37 cellular contexts compared by ENCODE assay signal in the genomic region with DNA sequence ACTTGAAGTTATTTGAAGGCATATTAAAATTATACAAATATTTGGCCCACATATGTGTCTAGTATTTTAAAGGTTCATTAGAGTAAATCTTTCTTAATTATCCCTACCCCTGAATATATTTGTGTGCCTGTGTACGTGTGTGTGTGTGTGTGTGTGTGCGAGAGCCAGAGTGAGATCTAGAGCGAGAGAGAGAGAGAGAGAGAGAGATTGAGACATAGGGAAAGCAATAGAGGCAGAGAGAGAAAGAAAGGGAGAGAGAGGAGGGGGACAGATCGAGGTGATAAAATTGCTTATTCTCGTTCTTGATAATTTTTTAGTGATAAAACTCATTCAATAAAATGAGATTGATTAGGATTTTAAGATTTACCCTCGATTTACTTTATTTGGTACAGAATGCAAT. TPM values are rescaled to one million over a fixed set of nuclear protein-coding genes. Genes with fewer than 3 reads are reported as not detected.
"Had no signal": no experiment of that assay in that cellular context is flagged by ENCODE, and none has a peak within 500 bp of the region (broad histone marks: within the 10 kb centered on the region; RNA-seq: fewer than 3 reads in every experiment).

No MANE protein-coding gene starts in this region.

- H3K36me3 ChIP-seq: MG63 had no signal

- H3K9ac ChIP-seq: KMS-11 had no signal

- H3K4me3 ChIP-seq: MG63 had no signal

- H3K27me3 ChIP-seq: MG63 had no signal

- DNase-seq: Kasumi-1, MG63, MM.1S, MV-4-11, NCI-H1048, NCI-H1092, NCI-H1092 treated with DMSO at 0.1 percent for 48 hours, NCI-H1105, NCI-H1105 treated with DMSO at 0.1 percent for 48 hours, NCI-H1417, NCI-H1417 treated with DMSO at 0.1 percent for 48 hours, NCI-H1436, NCI-H1436 treated with DMSO at 0.1 percent for 48 hours, NCI-H146, NCI-H1694, NCI-H1694 treated with DMSO at 0.1 percent for 48 hours, NCI-H187, NCI-H187 treated with DMSO at 0.1 percent for 48 hours, NCI-H1930, NCI-H2029, NCI-H2029 treated with DMSO at 0.1 percent for 48 hours, NCI-H2081, NCI-H2081 treated with DMSO at 0.1 percent for 48 hours, NCI-H2107, NCI-H2171, NCI-H2171 treated with DMSO at 0.1 percent for 48 hours, NCI-H2227 treated with DMSO at 0.1 percent for 48 hours, NCI-H226, NCI-H345, NCI-H446, NCI-H446 treated with DMSO at 0.1 percent for 48 hours, NCI-H510A, NCI-H510A treated with DMSO at 0.1 percent for 48 hours had no signal

- H3K4me2 ChIP-seq: KMS-11 had no signal

- H3K9me3 ChIP-seq: MG63 had no signal

- H3K27ac ChIP-seq: KMS-11 had no signal

RNA-seq across cellular contexts. Expression of gene ADAMTS19, which starts 47.4 kb away (rescaled TPM):
- total RNA-seq: LHCN-M2, MCF 10A, NCI-H460 had no signal
